In the genomic region with DNA sequence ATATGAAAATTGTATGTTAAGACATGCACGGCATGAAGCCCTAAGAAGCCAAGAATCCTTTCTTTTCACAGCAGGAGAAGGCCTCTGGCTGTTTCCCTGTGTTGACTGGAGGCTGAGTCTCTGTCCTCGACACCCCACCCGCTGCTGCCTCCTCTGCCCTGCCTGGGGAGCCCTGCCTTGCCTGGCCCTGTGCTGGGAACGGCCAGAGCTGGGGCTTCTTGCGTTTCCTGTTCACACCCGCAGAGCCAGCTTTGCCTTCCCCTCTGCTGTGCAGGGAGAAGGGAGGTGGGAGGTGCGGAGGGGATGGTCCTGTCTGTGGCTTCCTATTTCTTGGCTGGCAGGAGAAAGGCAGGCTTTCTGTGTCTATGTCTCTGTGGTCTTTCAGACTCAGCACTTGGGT, we compare ENCODE assay signal across 1 cellular context.
TF ChIP-seq lines count a peak whose summit lies in the region.

No MANE protein-coding gene starts in this region.

TF ChIP-seq in GM23338, 12 proteins besides CTCF, POLR2A, EP300 and RAD21 (continued from another document):
- TF ChIP-seq, protein P1, sequence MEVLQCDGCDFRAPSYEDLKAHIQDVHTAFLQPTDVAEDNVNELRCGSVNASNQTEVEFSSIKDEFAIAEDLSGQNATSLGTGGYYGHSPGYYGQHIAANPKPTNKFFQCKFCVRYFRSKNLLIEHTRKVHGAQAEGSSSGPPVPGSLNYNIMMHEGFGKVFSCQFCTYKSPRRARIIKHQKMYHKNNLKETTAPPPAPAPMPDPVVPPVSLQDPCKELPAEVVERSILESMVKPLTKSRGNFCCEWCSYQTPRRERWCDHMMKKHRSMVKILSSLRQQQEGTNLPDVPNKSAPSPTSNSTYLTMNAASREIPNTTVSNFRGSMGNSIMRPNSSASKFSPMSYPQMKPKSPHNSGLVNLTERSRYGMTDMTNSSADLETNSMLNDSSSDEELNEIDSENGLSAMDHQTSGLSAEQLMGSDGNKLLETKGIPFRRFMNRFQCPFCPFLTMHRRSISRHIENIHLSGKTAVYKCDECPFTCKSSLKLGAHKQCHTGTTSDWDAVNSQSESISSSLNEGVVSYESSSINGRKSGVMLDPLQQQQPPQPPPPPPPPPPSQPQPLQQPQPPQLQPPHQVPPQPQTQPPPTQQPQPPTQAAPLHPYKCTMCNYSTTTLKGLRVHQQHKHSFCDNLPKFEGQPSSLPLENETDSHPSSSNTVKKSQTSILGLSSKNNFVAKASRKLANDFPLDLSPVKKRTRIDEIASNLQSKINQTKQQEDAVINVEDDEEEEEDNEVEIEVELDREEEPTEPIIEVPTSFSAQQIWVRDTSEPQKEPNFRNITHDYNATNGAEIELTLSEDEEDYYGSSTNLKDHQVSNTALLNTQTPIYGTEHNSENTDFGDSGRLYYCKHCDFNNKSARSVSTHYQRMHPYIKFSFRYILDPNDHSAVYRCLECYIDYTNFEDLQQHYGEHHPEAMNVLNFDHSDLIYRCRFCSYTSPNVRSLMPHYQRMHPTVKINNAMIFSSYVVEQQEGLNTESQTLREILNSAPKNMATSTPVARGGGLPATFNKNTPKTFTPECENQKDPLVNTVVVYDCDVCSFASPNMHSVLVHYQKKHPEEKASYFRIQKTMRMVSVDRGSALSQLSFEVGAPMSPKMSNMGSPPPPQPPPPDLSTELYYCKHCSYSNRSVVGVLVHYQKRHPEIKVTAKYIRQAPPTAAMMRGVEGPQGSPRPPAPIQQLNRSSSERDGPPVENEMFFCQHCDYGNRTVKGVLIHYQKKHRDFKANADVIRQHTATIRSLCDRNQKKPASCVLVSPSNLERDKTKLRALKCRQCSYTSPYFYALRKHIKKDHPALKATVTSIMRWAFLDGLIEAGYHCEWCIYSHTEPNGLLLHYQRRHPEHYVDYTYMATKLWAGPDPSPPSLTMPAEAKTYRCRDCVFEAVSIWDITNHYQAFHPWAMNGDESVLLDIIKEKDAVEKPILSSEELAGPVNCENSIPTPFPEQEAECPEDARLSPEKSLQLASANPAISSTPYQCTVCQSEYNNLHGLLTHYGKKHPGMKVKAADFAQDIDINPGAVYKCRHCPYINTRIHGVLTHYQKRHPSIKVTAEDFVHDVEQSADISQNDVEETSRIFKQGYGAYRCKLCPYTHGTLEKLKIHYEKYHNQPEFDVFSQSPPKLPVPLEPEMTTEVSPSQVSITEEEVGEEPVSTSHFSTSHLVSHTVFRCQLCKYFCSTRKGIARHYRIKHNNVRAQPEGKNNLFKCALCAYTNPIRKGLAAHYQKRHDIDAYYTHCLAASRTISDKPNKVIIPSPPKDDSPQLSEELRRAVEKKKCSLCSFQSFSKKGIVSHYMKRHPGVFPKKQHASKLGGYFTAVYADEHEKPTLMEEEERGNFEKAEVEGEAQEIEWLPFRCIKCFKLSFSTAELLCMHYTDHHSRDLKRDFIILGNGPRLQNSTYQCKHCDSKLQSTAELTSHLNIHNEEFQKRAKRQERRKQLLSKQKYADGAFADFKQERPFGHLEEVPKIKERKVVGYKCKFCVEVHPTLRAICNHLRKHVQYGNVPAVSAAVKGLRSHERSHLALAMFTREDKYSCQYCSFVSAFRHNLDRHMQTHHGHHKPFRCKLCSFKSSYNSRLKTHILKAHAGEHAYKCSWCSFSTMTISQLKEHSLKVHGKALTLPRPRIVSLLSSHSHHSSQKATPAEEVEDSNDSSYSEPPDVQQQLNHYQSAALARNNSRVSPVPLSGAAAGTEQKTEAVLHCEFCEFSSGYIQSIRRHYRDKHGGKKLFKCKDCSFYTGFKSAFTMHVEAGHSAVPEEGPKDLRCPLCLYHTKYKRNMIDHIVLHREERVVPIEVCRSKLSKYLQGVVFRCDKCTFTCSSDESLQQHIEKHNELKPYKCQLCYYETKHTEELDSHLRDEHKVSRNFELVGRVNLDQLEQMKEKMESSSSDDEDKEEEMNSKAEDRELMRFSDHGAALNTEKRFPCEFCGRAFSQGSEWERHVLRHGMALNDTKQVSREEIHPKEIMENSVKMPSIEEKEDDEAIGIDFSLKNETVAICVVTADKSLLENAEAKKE (CRISPR knock-in tag; IDR thresholded peaks at IDR 0.05) = no peak
- TF ChIP-seq POLR2AphosphoS5 (IDR thresholded peaks at IDR 0.05; ENCODE audit: low read depth) (no peak), STAT1 (IDR thresholded peaks at IDR 0.05; ENCODE audit: unreplicated experiment) (no peak), EZH2 (IDR thresholded peaks at IDR 0.05; ENCODE audit: low read depth, unreplicated experiment) (no peak), EZH2phosphoT487 (IDR thresholded peaks at IDR 0.05; ENCODE audit: unreplicated experiment) (no peak)
